8 cellular contexts compared by ENCODE assay signal in genomic region chr11:64918056-64918455, GRCh38. TPM values are rescaled to one million over a fixed set of nuclear protein-coding genes. Genes with fewer than 3 reads are reported as not detected.
A peak's percentile ranks its signal among the peaks of the same experiment; 100 is the strongest.
DNase-seq lines count a peak whose midpoint lies in the region; ATAC-seq, FAIRE-seq and TF ChIP-seq lines count a peak whose summit lies in the region.

No MANE protein-coding gene starts in this region.

- H3K27me3 ChIP-seq in esophagus squamous epithelium, result no peaks in the 10 kb centered on the region

- no peaks in the 10 kb centered on the region for H3K9me3 ChIP-seq in A549
- no peaks in the 10 kb centered on the region for H3K9me3 ChIP-seq in esophagus squamous epithelium

- H3K4me3 Mint-ChIP-seq in osteocyte (ENCODE audit: unreplicated experiment), result peak overlapping the region; percentile 83

- no peak for FAIRE-seq in A549 (lab: Jason Lieb, UNC)

- TF ChIP-seq CTCF in A549 (IDR thresholded peaks at IDR 0.05) (no peak; the same call in 1 of the 3 replicates), GM12874 (IDR thresholded peaks at IDR 0.05; ENCODE audit: insufficient read depth, low read depth, low read length) (0 out of 2 replicates have a peak, but pooled peaks have one; percentile 8), esophagus squamous epithelium (IDR thresholded peaks at IDR 0.05) (no peak), osteocyte (IDR thresholded peaks at IDR 0.05) (peak; percentile 28)

- peak overlapping the region; percentile 45 for H3K4me3 ChIP-seq in A549
- H3K4me3 ChIP-seq in esophagus squamous epithelium, result peak overlapping the region in 3 of 4 donors; percentile 82 to 94 (median 92)

- peak in 1 of 2 experiments; percentile 19; a peak in 1 of 5 replicates for TF ChIP-seq RAD21 in A549 (conservative IDR thresholded peaks at IDR 0.05 in 1 of 2, IDR thresholded peaks at IDR 0.05 in 1 of 2)

- H3K4me1 Mint-ChIP-seq in osteocyte (ENCODE audit: unreplicated experiment), result peaks cover 24% of the 10 kb centered on the region

- H3K4me1 ChIP-seq in A549 (peaks cover 15% of the 10 kb centered on the region), esophagus squamous epithelium (peaks cover 21 to 33% (median 22%) of the 10 kb centered on the region in 3 donors)

- no peak for TF ChIP-seq POLR2A in A549 (IDR thresholded peaks at IDR 0.05; ENCODE audit: low read length)
- no peak for TF ChIP-seq POLR2A in esophagus squamous epithelium (IDR thresholded peaks at IDR 0.05)

- no peaks in the 10 kb centered on the region for H3K27me3 Mint-ChIP-seq in osteocyte (ENCODE audit: unreplicated experiment)

- peaks cover 11 to 19% (median 12%) of the 10 kb centered on the region in 3 donors for H3K36me3 ChIP-seq in esophagus squamous epithelium

- DNase-seq in A549 (ENCODE audit: low read depth in 1 of 2, low spot score in 1 of 2) (peak in 1 of 2 experiments; percentile 32), esophagus squamous epithelium (lab: John Stamatoyannopoulos, UW) (no peak), osteocyte (ENCODE audit: extremely low spot score, unreplicated experiment) (no peak), NCI-H345 (lab: John Stamatoyannopoulos, UW) (no peak), DMS153 (lab: John Stamatoyannopoulos, UW) (no peak), T-helper 9 cell (no peak)

- H3K27ac ChIP-seq in A549 (peak overlapping the region; percentile 65 to 84), esophagus squamous epithelium (peak overlapping the region; percentile 72 to 94 (median 88))

- WGBS in A549 (ENCODE audit: missing lambda C conversion rate), result 15% methylated on average over 4 of the region's 4 CpGs
- 7 to 16% methylated on average over 4 of the region's 4 CpGs for WGBS in esophagus squamous epithelium, 2 donors

- H3K4me2 ChIP-seq in A549, result peak overlapping the region; percentile 78

- no peak for TF ChIP-seq EP300 in A549 (IDR thresholded peaks at IDR 0.05)

- POLR2A ChIA-PET in A549 (lab: Yijun Ruan, JAX), result no interaction called here

- ATAC-seq in A549 (no peak), SK-N-SH treated with all-trans-retinoic acid at 6 μM for 48 hours (peak; percentile 15)

- H3K9me3 Mint-ChIP-seq in osteocyte (ENCODE audit: unreplicated experiment), result no peaks in the 10 kb centered on the region

- peaks cover 4% of the 10 kb centered on the region for H3K36me3 Mint-ChIP-seq in osteocyte (ENCODE audit: unreplicated experiment)

- intact Hi-C loops in esophagus squamous epithelium (cut with DNase I), result no loop called here

- CTCF ChIA-PET in A549 (lab: Yijun Ruan, JAX), result interaction anchor here (0.6 to 14.9 kb wide), 11 partner anchors 17 to 192 kb away, joined by 3 to 132 read pairs (median 3); partner anchors contain the start of genes ARL2 and BATF2

- H3K27ac Mint-ChIP-seq in osteocyte (ENCODE audit: unreplicated experiment), result peak overlapping the region; percentile 92

TF ChIP-seq in A549, 52 proteins besides CTCF, POLR2A, EP300 and RAD21:
- TF ChIP-seq ESRRA (IDR thresholded peaks at IDR 0.05; ENCODE audit: borderline replicate concordance, low read length) (no peak), BHLHE40 (IDR thresholded peaks at IDR 0.05; ENCODE audit: low read depth, low read length) (no peak), E2F6 (IDR thresholded peaks at IDR 0.05; ENCODE audit: borderline replicate concordance, low read depth) (no peak), SMC3 (IDR thresholded peaks at IDR 0.05) (0 out of 3 replicates have a peak, but pooled peaks have one; percentile 11)

TF ChIP-seq in SK-N-SH treated with all-trans-retinoic acid at 6 μM for 48 hours, 23 proteins besides CTCF, POLR2A, EP300 and RAD21 (continues in another document):
- TF ChIP-seq TCF4 (CRISPR knock-in tag; IDR thresholded peaks at IDR 0.05; ENCODE audit: borderline replicate concordance) (no peak), ZFP3 (CRISPR knock-in tag; IDR thresholded peaks at IDR 0.05) (no peak), OSR1 (CRISPR knock-in tag; IDR thresholded peaks at IDR 0.05) (no peak), TOX (CRISPR knock-in tag; IDR thresholded peaks at IDR 0.05; ENCODE audit: borderline replicate concordance) (no peak), PPARA (CRISPR knock-in tag; IDR thresholded peaks at IDR 0.05; ENCODE audit: borderline replicate concordance) (no peak), PATZ1 (CRISPR knock-in tag; IDR thresholded peaks at IDR 0.05; ENCODE audit: borderline replicate concordance) (no peak), ZC3H10 (CRISPR knock-in tag; IDR thresholded peaks at IDR 0.05) (no peak), ARNTL (CRISPR knock-in tag; IDR thresholded peaks at IDR 0.05; ENCODE audit: borderline replicate concordance, low read depth) (no peak)
- TF ChIP-seq, protein P1, sequence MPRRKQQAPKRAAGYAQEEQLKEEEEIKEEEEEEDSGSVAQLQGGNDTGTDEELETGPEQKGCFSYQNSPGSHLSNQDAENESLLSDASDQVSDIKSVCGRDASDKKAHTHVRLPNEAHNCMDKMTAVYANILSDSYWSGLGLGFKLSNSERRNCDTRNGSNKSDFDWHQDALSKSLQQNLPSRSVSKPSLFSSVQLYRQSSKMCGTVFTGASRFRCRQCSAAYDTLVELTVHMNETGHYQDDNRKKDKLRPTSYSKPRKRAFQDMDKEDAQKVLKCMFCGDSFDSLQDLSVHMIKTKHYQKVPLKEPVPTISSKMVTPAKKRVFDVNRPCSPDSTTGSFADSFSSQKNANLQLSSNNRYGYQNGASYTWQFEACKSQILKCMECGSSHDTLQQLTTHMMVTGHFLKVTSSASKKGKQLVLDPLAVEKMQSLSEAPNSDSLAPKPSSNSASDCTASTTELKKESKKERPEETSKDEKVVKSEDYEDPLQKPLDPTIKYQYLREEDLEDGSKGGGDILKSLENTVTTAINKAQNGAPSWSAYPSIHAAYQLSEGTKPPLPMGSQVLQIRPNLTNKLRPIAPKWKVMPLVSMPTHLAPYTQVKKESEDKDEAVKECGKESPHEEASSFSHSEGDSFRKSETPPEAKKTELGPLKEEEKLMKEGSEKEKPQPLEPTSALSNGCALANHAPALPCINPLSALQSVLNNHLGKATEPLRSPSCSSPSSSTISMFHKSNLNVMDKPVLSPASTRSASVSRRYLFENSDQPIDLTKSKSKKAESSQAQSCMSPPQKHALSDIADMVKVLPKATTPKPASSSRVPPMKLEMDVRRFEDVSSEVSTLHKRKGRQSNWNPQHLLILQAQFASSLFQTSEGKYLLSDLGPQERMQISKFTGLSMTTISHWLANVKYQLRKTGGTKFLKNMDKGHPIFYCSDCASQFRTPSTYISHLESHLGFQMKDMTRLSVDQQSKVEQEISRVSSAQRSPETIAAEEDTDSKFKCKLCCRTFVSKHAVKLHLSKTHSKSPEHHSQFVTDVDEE (CRISPR knock-in tag; IDR thresholded peaks at IDR 0.05), result no peak

RNA-seq across cellular contexts. Expression of gene ATG2A, which starts 1.0 kb away (rescaled TPM):
- polyA plus RNA-seq in A549 (2011; rRNA removed) (3.1 and 4.0 TPM in 2 replicates), A549 (2017; fragmentation: RNase III; extraction: RNeasy Plus Mini Kit Qiagen cat#74134 plus additional on column Dnase treatment) (10.7 to 13.4 TPM (median 12.8 TPM) in 3 replicates)
- polyA plus RNA-seq in A549 (2012; cell fraction: cytosol; rRNA removed), result 9.1 and 14.1 TPM in 2 replicates
- polyA plus RNA-seq in A549 (2012; cell fraction: nucleus; rRNA removed), result 34.5 and 48.9 TPM in 2 replicates
- polyA minus RNA-seq in A549 (2011; rRNA and poly(A)+ RNA removed), result 8.2 TPM in 2 replicates
- total RNA-seq in esophagus squamous epithelium (10 to 100 TPM; 14.1 to 26.1 (median 19.6) TPM), osteocyte (23.6 and 28.7 TPM in 2 replicates)

RNA-seq across cellular contexts. Expression of gene PPP2R5B, which starts 6.4 kb away (rescaled TPM):
- 6.9 and 11.1 TPM in 2 replicates for polyA plus RNA-seq in A549 (2011; rRNA removed)
- polyA plus RNA-seq in A549 (2012; cell fraction: cytosol; rRNA removed), result 5.5 and 6.4 TPM in 2 replicates
- polyA plus RNA-seq in A549 (2012; cell fraction: nucleus; rRNA removed), result 12.3 TPM in 2 replicates
- 3.9 to 6.1 TPM (median 5.7 TPM) in 3 replicates for polyA plus RNA-seq in A549 (2017; fragmentation: RNase III; extraction: RNeasy Plus Mini Kit Qiagen cat#74134 plus additional on column Dnase treatment)
- polyA minus RNA-seq in A549 (2011; rRNA and poly(A)+ RNA removed), result 5.3 and 7.6 TPM in 2 replicates
- total RNA-seq in esophagus squamous epithelium, result 10 to 100 TPM in 1 of 4 donors, 1 to 10 TPM in 3; 7.7 to 10.5 (median 8.6) TPM
- total RNA-seq in osteocyte, result 21.3 and 26.8 TPM in 2 replicates

RNA-seq across cellular contexts. Expression of gene GPHA2, which starts 17.6 kb away (rescaled TPM):
- polyA plus RNA-seq in A549 (2011; rRNA removed) (not detected in 2 replicates), A549 (2017; fragmentation: RNase III; extraction: RNeasy Plus Mini Kit Qiagen cat#74134 plus additional on column Dnase treatment) (not detected in 3 replicates)
- polyA plus RNA-seq in A549 (2012; cell fraction: cytosol; rRNA removed), result not detected in 2 replicates
- polyA plus RNA-seq in A549 (2012; cell fraction: nucleus; rRNA removed), result 0.32 TPM in 1 of 2 replicates, not detected in the other
- polyA minus RNA-seq in A549 (2011; rRNA and poly(A)+ RNA removed), result not detected in 2 replicates
- total RNA-seq in esophagus squamous epithelium (not detected), osteocyte (not detected in 2 replicates)

RNA-seq across cellular contexts. Expression of gene EHD1, which starts 39.6 kb away (rescaled TPM):
- polyA plus RNA-seq in A549 (2011; rRNA removed) (25.9 and 27.7 TPM in 2 replicates), A549 (2017; fragmentation: RNase III; extraction: RNeasy Plus Mini Kit Qiagen cat#74134 plus additional on column Dnase treatment) (37.8 to 52.4 TPM (median 43.4 TPM) in 3 replicates)
- polyA plus RNA-seq in A549 (2012; cell fraction: cytosol; rRNA removed), result 96.0 and 103 TPM in 2 replicates
- 153 and 200 TPM in 2 replicates for polyA plus RNA-seq in A549 (2012; cell fraction: nucleus; rRNA removed)
- polyA minus RNA-seq in A549 (2011; rRNA and poly(A)+ RNA removed), result 65.8 and 67.3 TPM in 2 replicates
- total RNA-seq in esophagus squamous epithelium (10 to 100 TPM; 29.5 to 44.0 (median 31.8) TPM), osteocyte (57.4 and 61.0 TPM in 2 replicates)

RNA-seq across cellular contexts. Expression of gene MAJIN, which starts 53.9 kb away (rescaled TPM):
- polyA plus RNA-seq in A549 (2011; rRNA removed) (0.12 and 0.24 TPM in 2 replicates), A549 (2017; fragmentation: RNase III; extraction: RNeasy Plus Mini Kit Qiagen cat#74134 plus additional on column Dnase treatment) (not detected in 3 replicates)
- 0.04 TPM in 1 of 2 replicates, not detected in the other for polyA plus RNA-seq in A549 (2012; cell fraction: cytosol; rRNA removed)
- 0.12 TPM in 1 of 2 replicates, not detected in the other for polyA plus RNA-seq in A549 (2012; cell fraction: nucleus; rRNA removed)
- polyA minus RNA-seq in A549 (2011; rRNA and poly(A)+ RNA removed), result not detected in 2 replicates
- total RNA-seq in esophagus squamous epithelium (not detected), osteocyte (not detected in 2 replicates)

Comparison
In these comparisons a context has a peak if more than half of its experiments do, and no peak if none do; other contexts are left out.
1. CTCF ChIP-seq: peak in GM12874 (single experiment) and osteocyte (single experiment); none in A549 (single experiment) and esophagus squamous epithelium (0 of 6).